ENCODE assay signal across 8 cellular contexts in genomic region chr13:27619093-27619705, GRCh38. TPM values are rescaled to one million over a fixed set of nuclear protein-coding genes. Genes with fewer than 3 reads are reported as not detected.
DNase-seq lines count a peak whose midpoint lies in the region; ATAC-seq and TF ChIP-seq lines count a peak whose summit lies in the region.

No MANE protein-coding gene starts in this region.

- H3K36me3 ChIP-seq in mucosa of stomach (ENCODE audit: control insufficient read depth, insufficient read depth, low read length) = peaks cover 4% of the 10 kb centered on the region

- no peak for TF ChIP-seq CTCF in AG04449 (IDR thresholded peaks at IDR 0.05; ENCODE audit: insufficient read depth, low read length, missing control alignments)

- intact Hi-C loops in sciatic nerve (cut with DNase I) = no loop called here

- POLR2A ChIA-PET in AG04449 (lab: Yijun Ruan, JAX) = interaction anchor here (0.8 kb wide), 1 partner anchor 170 kb away, joined by 3 read pairs; no protein-coding TSS in a partner anchor

- no peaks in the 10 kb centered on the region for H3K27me3 Mint-ChIP-seq in central memory CD8-positive, alpha-beta T cell

- no peak for ATAC-seq in central memory CD8-positive, alpha-beta T cell (replicated peaks; ENCODE audit: extremely low read depth, poor library complexity, severe bottlenecking)
- no peak for ATAC-seq in HG02973 (IDR thresholded peaks at IDR 0.05; ENCODE audit: unreplicated experiment)
- ATAC-seq in sciatic nerve = no peak

- H3K9ac ChIP-seq in mucosa of stomach (ENCODE audit: low read length) = peak overlapping the region; percentile 97

- H3K4me1 Mint-ChIP-seq in central memory CD8-positive, alpha-beta T cell = peaks cover 44% of the 10 kb centered on the region

- H3K36me3 Mint-ChIP-seq in central memory CD8-positive, alpha-beta T cell (ENCODE audit: insufficient read depth) = peaks cover 11% of the 10 kb centered on the region

- H3K4me3 ChIP-seq in AG04449 (ENCODE audit: low read depth, low read length) (peak overlapping the region; percentile 76), mucosa of stomach (ENCODE audit: low read length) (peak overlapping the region; percentile 69)
- H3K4me3 ChIP-seq in Jurkat, Clone E6-1 (ENCODE audit: low read length) = peak overlapping the region; percentile 67

- DNase-seq in AG04449 (ENCODE audit: low read depth, low spot score) (no peak), sciatic nerve (ENCODE audit: low spot score) (no peak), NCI-H2029 treated with DMSO at 0.1 percent for 48 hours (lab: John Stamatoyannopoulos, UW) (no peak)
- no peak for DNase-seq in Jurkat, Clone E6-1 (ENCODE audit: low read depth, low spot score)
- DNase-seq in central memory CD8-positive, alpha-beta T cell (ENCODE audit: low spot score in 2 of 2) = no peak
- no peak for DNase-seq in stimulated activated CD4-positive, alpha-beta T cell treated with anti-CD3 and anti-CD28 coated beads, Interleukin-15, amount 100 ng/mL, for 24 hours

- peak overlapping the region; percentile 79 for H3K27ac Mint-ChIP-seq in central memory CD8-positive, alpha-beta T cell (ENCODE audit: low read depth)

- peak overlapping the region; percentile 83 for H3K4me3 Mint-ChIP-seq in central memory CD8-positive, alpha-beta T cell

- H3K4me1 ChIP-seq in mucosa of stomach (ENCODE audit: control insufficient read depth, insufficient read depth, low read length) = peaks cover 41% of the 10 kb centered on the region

- no peaks in the 10 kb centered on the region for H3K9me3 Mint-ChIP-seq in central memory CD8-positive, alpha-beta T cell

- CTCF ChIA-PET in AG04449 (lab: Yijun Ruan, JAX) = interaction anchor here (1.1 to 3.6 kb wide), 6 partner anchors 12 to 335 kb away, joined by 3 to 11 read pairs (median 6); no protein-coding TSS in a partner anchor

- no peaks in the 10 kb centered on the region for H3K9me3 ChIP-seq in mucosa of stomach (ENCODE audit: control insufficient read depth, low read length)

- H3K27me3 ChIP-seq in mucosa of stomach (ENCODE audit: control insufficient read depth, insufficient read depth, low read length) = no peaks in the 10 kb centered on the region

RNA-seq across cellular contexts. Expression of gene LNX2, which starts 1.1 kb away (rescaled TPM):
- 6.6 TPM for polyA plus RNA-seq in Jurkat, Clone E6-1 (2012; ENCODE audit: insufficient read depth, insufficient read length)
- 10.1 TPM for total RNA-seq in sciatic nerve

RNA-seq across cellular contexts. Expression of gene POLR1D, which starts 2.5 kb away (rescaled TPM):
- polyA plus RNA-seq in Jurkat, Clone E6-1 (2012; ENCODE audit: insufficient read depth, insufficient read length) = 169 TPM
- 84.7 TPM for total RNA-seq in sciatic nerve
